In the genomic region with DNA sequence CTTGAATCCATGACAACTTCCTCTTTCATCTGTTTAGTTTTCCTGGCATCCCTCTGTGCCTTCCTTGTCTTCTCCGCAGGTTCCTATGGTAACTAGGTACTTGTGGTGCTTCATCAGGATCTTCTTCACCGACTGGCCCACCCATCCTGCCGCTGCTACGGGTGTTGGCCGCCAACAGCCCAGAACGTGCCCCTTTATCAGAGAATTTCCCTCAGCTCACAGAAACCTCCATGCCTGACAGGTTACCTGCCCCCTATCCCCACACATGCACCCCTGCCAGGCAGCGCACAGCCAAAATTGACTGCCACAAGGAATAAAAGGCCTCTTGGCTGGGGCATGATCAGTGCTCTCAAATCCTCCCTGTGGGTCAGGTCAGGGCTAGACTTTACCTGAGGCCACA, we compare ENCODE assay signal across 24 cellular contexts. TPM values are rescaled to one million over a fixed set of nuclear protein-coding genes. Genes with fewer than 3 reads are reported as not detected.
DNase-seq lines count a peak whose midpoint lies in the region; ATAC-seq, FAIRE-seq and TF ChIP-seq lines count a peak whose summit lies in the region.
"Had no signal": no experiment of that assay in that cellular context is flagged by ENCODE, and none has a peak within 500 bp of the region (broad histone marks: within the 10 kb centered on the region; RNA-seq: fewer than 3 reads in every experiment).

No MANE protein-coding gene starts in this region.

- H3K9me3 Mint-ChIP-seq in activated CD4-positive, alpha-beta memory T cell treated with anti-CD3 and anti-CD28 coated beads, Interleukin-2, amount 10 ng/mL, durations not matched to agents 7 days and 5 days, result peaks cover 13% of the 10 kb centered on the region
- H3K9me3 Mint-ChIP-seq in activated CD4-positive, alpha-beta memory T cell treated with anti-CD3 and anti-CD28 coated beads for 36 hours, result peaks cover 4% of the 10 kb centered on the region
- peaks cover 5% of the 10 kb centered on the region for H3K9me3 Mint-ChIP-seq in astrocyte (ENCODE audit: unreplicated experiment)
- H3K9me3 Mint-ChIP-seq: brain; CD4-positive, alpha-beta T cell; endodermal cell; nephron had no signal

- H2AK5ac ChIP-seq in IMR-90 (ENCODE audit: low read depth, low read length), result peak overlapping the region; percentile 85

- no peak overlapping the region for H3K56ac ChIP-seq in IMR-90 (ENCODE audit: extremely low read depth, insufficient read depth, low read length)

- TF ChIP-seq CTCF in IMR-90 (conservative IDR thresholded peaks at IDR 0.05; ENCODE audit: low read depth, low read length) (no peak), astrocyte (IDR thresholded peaks at IDR 0.05; ENCODE audit: insufficient read depth, low read depth, low read length) (no peak), osteoblast (IDR thresholded peaks at IDR 0.05; ENCODE audit: extremely low read depth, low read depth, low read length) (no peak)

- no peak for TF ChIP-seq POLR2A in IMR-90 (IDR thresholded peaks at IDR 0.05; ENCODE audit: low read depth, low read length)

- H3K4me2 ChIP-seq in IMR-90 (ENCODE audit: low read depth, low read length), result no peak overlapping the region
- no peak overlapping the region for H3K4me2 ChIP-seq in astrocyte (ENCODE audit: low read length)
- H3K4me2 ChIP-seq in osteoblast (ENCODE audit: insufficient read depth, low read length), result no peak overlapping the region
- H3K4me2 ChIP-seq: GM23338 had no signal

- H3K9me3 ChIP-seq in IMR-90 (ENCODE audit: control insufficient read depth, insufficient read depth, low read length) (no peaks in the 10 kb centered on the region), astrocyte (ENCODE audit: insufficient read depth, low read depth, low read length) (no peaks in the 10 kb centered on the region), osteoblast (ENCODE audit: low read depth, low read length) (no peaks in the 10 kb centered on the region)
- H3K9me3 ChIP-seq: colonic mucosa, thyroid gland had no signal

- peaks cover 0 to 18% of the 10 kb centered on the region in 2 experiments; a peak in 1 of 4 replicates for H3K79me1 ChIP-seq in IMR-90 (ENCODE audit: low read depth in 1 of 2, low read length in 2 of 2)

- H3K27ac Mint-ChIP-seq in activated CD4-positive, alpha-beta memory T cell treated with anti-CD3 and anti-CD28 coated beads, Interleukin-2, amount 10 ng/mL, durations not matched to agents 7 days and 5 days, result peak overlapping the region; percentile 92
- H3K27ac Mint-ChIP-seq in activated CD4-positive, alpha-beta memory T cell treated with anti-CD3 and anti-CD28 coated beads for 36 hours, result no peak overlapping the region
- H3K27ac Mint-ChIP-seq in astrocyte (ENCODE audit: unreplicated experiment), result peak overlapping the region; percentile 81
- H3K27ac Mint-ChIP-seq: endodermal cell, GM23338, nephron had no signal

- H2AK9ac ChIP-seq in IMR-90 (replicated peaks; ENCODE audit: low read depth, low read length, poor library complexity), result no peak overlapping the region

- no peaks in the 10 kb centered on the region for H4K20me1 ChIP-seq in IMR-90 (ENCODE audit: insufficient read depth, low read length)
- H4K20me1 ChIP-seq in astrocyte (ENCODE audit: insufficient read depth, low read length), result peaks cover 21% of the 10 kb centered on the region
- H4K20me1 ChIP-seq in osteoblast (ENCODE audit: insufficient read depth, low read length), result no peaks in the 10 kb centered on the region

- no peak overlapping the region for H3K14ac ChIP-seq in IMR-90 (replicated peaks; ENCODE audit: low read depth, low read length)

- H3K27me3 ChIP-seq in IMR-90 (ENCODE audit: control insufficient read depth, insufficient read depth, low read length) (no peaks in the 10 kb centered on the region), astrocyte (ENCODE audit: insufficient read depth, low read length) (no peaks in the 10 kb centered on the region), osteoblast (ENCODE audit: insufficient read depth, low read length) (no peaks in the 10 kb centered on the region)
- H3K27me3 ChIP-seq: colonic mucosa, thyroid gland had no signal

- no peak overlapping the region for H3K4me3 Mint-ChIP-seq in activated CD4-positive, alpha-beta memory T cell treated with anti-CD3 and anti-CD28 coated beads, Interleukin-2, amount 10 ng/mL, durations not matched to agents 7 days and 5 days
- H3K4me3 Mint-ChIP-seq in activated CD4-positive, alpha-beta memory T cell treated with anti-CD3 and anti-CD28 coated beads for 36 hours, result no peak overlapping the region
- H3K4me3 Mint-ChIP-seq in astrocyte (ENCODE audit: unreplicated experiment), result no peak overlapping the region
- H3K4me3 Mint-ChIP-seq: activated CD8-positive, alpha-beta T cell treated with anti-CD3 and anti-CD28 coated beads, Interleukin-2, amount 10 ng/mL, durations not matched to agents 7 days and 5 days; activated T-cell treated with anti-CD3 and anti-CD28 coated beads, Interleukin-2, amount 50 U/mL, for 4 hours; brain; endodermal cell; GM23338; nephron had no signal

- H3K9ac ChIP-seq in IMR-90 (ENCODE audit: low read depth, low read length), result no peak overlapping the region
- no peak overlapping the region for H3K9ac ChIP-seq in astrocyte (ENCODE audit: low read length)

- H3K36me3 Mint-ChIP-seq in activated CD4-positive, alpha-beta memory T cell treated with anti-CD3 and anti-CD28 coated beads, Interleukin-2, amount 10 ng/mL, durations not matched to agents 7 days and 5 days (ENCODE audit: low read depth), result peaks cover 41% of the 10 kb centered on the region
- peaks cover 3% of the 10 kb centered on the region for H3K36me3 Mint-ChIP-seq in activated CD4-positive, alpha-beta memory T cell treated with anti-CD3 and anti-CD28 coated beads for 36 hours
- peaks cover 3% of the 10 kb centered on the region for H3K36me3 Mint-ChIP-seq in astrocyte (ENCODE audit: low read depth, unreplicated experiment)

- H3K79me2 ChIP-seq in astrocyte (ENCODE audit: insufficient read depth, low read length) (no peaks in the 10 kb centered on the region), osteoblast (ENCODE audit: insufficient read depth, low read length) (no peaks in the 10 kb centered on the region)

- peak overlapping the region; percentile 93; the same call in 1 of the 3 replicates for H2BK15ac ChIP-seq in IMR-90 (ENCODE audit: low read depth, low read length)

- WGBS in IMR-90 (ENCODE audit: extremely low coverage in 2 of 2, insufficient read length in 1 of 2), 2 experiments, result 100% methylated on average over 1 of the region's 7 CpGs; no CpG with 5 or more reads in 1 of the 2 experiments

- no peak for TF ChIP-seq RAD21 in IMR-90 (IDR thresholded peaks at IDR 0.05; ENCODE audit: low read length)

- POLR2A ChIA-PET in activated CD4-positive, alpha-beta memory T cell treated with anti-CD3 and anti-CD28 coated beads, Interleukin-2, amount 10 ng/mL, durations not matched to agents 7 days and 5 days (lab: Charles Lee), result interaction anchor here (11.7 kb wide), 1 partner anchor 27 kb away, joined by 192 read pairs; the partner anchor contains the start of gene PPIF
- POLR2A ChIA-PET in activated CD4-positive, alpha-beta memory T cell treated with anti-CD3 and anti-CD28 coated beads for 36 hours (lab: Charles Lee), result no interaction called here
- POLR2A ChIA-PET in IMR-90 (lab: Charles Lee; ENCODE audit: unreplicated experiment), result no interaction called here

- dilution Hi-C loops in IMR-90 (cut with HindIII; ENCODE audit: low sequenced_read_pairs, unreplicated experiment), result no loop called here

- intact Hi-C loops in activated CD4-positive, alpha-beta memory T cell treated with anti-CD3 and anti-CD28 coated beads for 36 hours (cut with micrococcal nuclease), result no loop called here
- intact Hi-C loops in IMR-90 (cut with micrococcal nuclease), result no loop called here

- H4K91ac ChIP-seq in IMR-90 (ENCODE audit: insufficient read depth, low read depth, low read length), result peak overlapping the region; percentile 40

- no peak overlapping the region for H4K5ac ChIP-seq in IMR-90 (ENCODE audit: low read depth, low read length)

- no peak for DNase-seq in activated CD4-positive, alpha-beta memory T cell treated with anti-CD3 and anti-CD28 coated beads, Interleukin-2, amount 10 ng/mL, durations not matched to agents 7 days and 5 days
- no peak for DNase-seq in activated CD4-positive, alpha-beta memory T cell treated with anti-CD3 and anti-CD28 coated beads for 36 hours
- DNase-seq in IMR-90, result no peak
- DNase-seq in astrocyte (ENCODE audit: low read depth), result no peak
- no peak for DNase-seq in osteoblast (ENCODE audit: insufficient read length, low spot score, missing footprints)
- DNase-seq in KG1 (lab: John Stamatoyannopoulos, UW), result no peak
- DNase-seq in A172 (ENCODE audit: low spot score), result no peak
- DNase-seq: activated CD8-positive, alpha-beta T cell treated with anti-CD3 and anti-CD28 coated beads, Interleukin-2, amount 10 ng/mL, durations not matched to agents 7 days and 5 days; activated T-cell treated with anti-CD3 and anti-CD28 coated beads, Interleukin-2, amount 50 U/mL, for 4 hours; CD4-positive, alpha-beta T cell; colonic mucosa; endodermal cell; head of caudate nucleus; NCI-H1417; NCI-H526 treated with DMSO at 0.1 percent for 48 hours; stimulated activated naive CD4-positive, alpha-beta T cell; thyroid gland had no signal

- no peaks in the 10 kb centered on the region for H3K27me3 Mint-ChIP-seq in activated CD4-positive, alpha-beta memory T cell treated with anti-CD3 and anti-CD28 coated beads, Interleukin-2, amount 10 ng/mL, durations not matched to agents 7 days and 5 days
- H3K27me3 Mint-ChIP-seq in activated CD4-positive, alpha-beta memory T cell treated with anti-CD3 and anti-CD28 coated beads for 36 hours, result no peaks in the 10 kb centered on the region
- peaks cover 6% of the 10 kb centered on the region for H3K27me3 Mint-ChIP-seq in astrocyte (ENCODE audit: low read depth, unreplicated experiment)
- H3K27me3 Mint-ChIP-seq: brain had no signal

- H3K9me1 ChIP-seq in IMR-90 (ENCODE audit: insufficient read depth, low read length), result peaks cover 44% of the 10 kb centered on the region

- in situ Hi-C loops in IMR-90 (cut with MboI; ENCODE audit: low sequenced_read_pairs), result no loop called here

- no peak overlapping the region for H3K27ac ChIP-seq in IMR-90 (ENCODE audit: insufficient read depth, low read length)
- no peak overlapping the region for H3K27ac ChIP-seq in astrocyte (ENCODE audit: low read depth, low read length)
- H3K27ac ChIP-seq in osteoblast (ENCODE audit: low read depth, low read length), result peak overlapping the region; percentile 92
- H3K27ac ChIP-seq: colonic mucosa, thyroid gland had no signal

- H3K18ac ChIP-seq in IMR-90 (ENCODE audit: low read depth, low read length), result no peak overlapping the region

- peak overlapping the region; percentile 94 for H3K4ac ChIP-seq in IMR-90 (ENCODE audit: low read depth, low read length)

- no peak for FAIRE-seq in astrocyte (lab: Jason Lieb, UNC)
- FAIRE-seq: GM12878, GM19239, HTR-8/SVneo had no signal

- no peak overlapping the region for H4K8ac ChIP-seq in IMR-90 (ENCODE audit: low read depth in 2 of 2, low read length in 2 of 2)

- H2BK5ac ChIP-seq in IMR-90 (ENCODE audit: low read depth, low read length, poor library complexity, severe bottlenecking), result peak overlapping the region; percentile 14

- H2BK20ac ChIP-seq in IMR-90 (ENCODE audit: low read depth, low read length), result no peak overlapping the region

- H3K4me3 ChIP-seq in IMR-90 (ENCODE audit: insufficient read depth, low read depth, low read length), result no peak overlapping the region
- no peak overlapping the region for H3K4me3 ChIP-seq in astrocyte (ENCODE audit: insufficient read depth, low read depth, low read length)
- no peak overlapping the region for H3K4me3 ChIP-seq in osteoblast (ENCODE audit: insufficient read depth, low read length)
- H3K4me3 ChIP-seq: colonic mucosa, GM12878, GM23338, thyroid gland had no signal

- H3K23ac ChIP-seq in IMR-90 (ENCODE audit: low read depth, low read length), result no peak overlapping the region

- no peak for ATAC-seq in IMR-90 (ENCODE audit: low read depth)
- ATAC-seq in HG02885 (IDR thresholded peaks at IDR 0.05; ENCODE audit: poor library complexity, unreplicated experiment), result no peak
- ATAC-seq: activated CD8-positive, alpha-beta T cell treated with anti-CD3 and anti-CD28 coated beads, Interleukin-2, amount 10 ng/mL, durations not matched to agents 7 days and 5 days; activated T-cell treated with anti-CD3 and anti-CD28 coated beads, Interleukin-2, amount 50 U/mL, for 4 hours; GM12878; GM23338 had no signal

- no TSS peak for BruUV-seq in IMR-90 (replicated peaks; lab: Mats Ljungman, UMichigan)

- H2AFZ ChIP-seq in IMR-90 (replicated peaks; ENCODE audit: low read length, poor library complexity) (no peak overlapping the region), astrocyte (ENCODE audit: low read depth, low read length) (no peak overlapping the region), osteoblast (ENCODE audit: low read length) (no peak overlapping the region)
- H2AFZ ChIP-seq: GM23338 had no signal

- H2BK120ac ChIP-seq in IMR-90 (ENCODE audit: low read depth, low read length), result peak overlapping the region; percentile 95

- H3K36me3 ChIP-seq in IMR-90 (ENCODE audit: control insufficient read depth, insufficient read depth, low read length) (peaks cover 10% of the 10 kb centered on the region), astrocyte (ENCODE audit: insufficient read depth, low read length) (no peaks in the 10 kb centered on the region), osteoblast (ENCODE audit: insufficient read depth, low read length) (peaks cover 17% of the 10 kb centered on the region)
- H3K36me3 ChIP-seq: colonic mucosa had no signal

- H3K4me1 ChIP-seq in IMR-90 (ENCODE audit: control insufficient read depth, insufficient read depth, low read length) (peaks cover 37% of the 10 kb centered on the region), astrocyte (ENCODE audit: insufficient read depth, low read length) (peaks cover 51% of the 10 kb centered on the region), osteoblast (ENCODE audit: insufficient read depth, low read length) (peaks cover 67% of the 10 kb centered on the region)

- H3K4me1 Mint-ChIP-seq in activated CD4-positive, alpha-beta memory T cell treated with anti-CD3 and anti-CD28 coated beads, Interleukin-2, amount 10 ng/mL, durations not matched to agents 7 days and 5 days, result peaks cover 91% of the 10 kb centered on the region
- H3K4me1 Mint-ChIP-seq in activated CD4-positive, alpha-beta memory T cell treated with anti-CD3 and anti-CD28 coated beads for 36 hours (ENCODE audit: low read depth), result peaks cover 88% of the 10 kb centered on the region
- peaks cover 43% of the 10 kb centered on the region for H3K4me1 Mint-ChIP-seq in astrocyte (ENCODE audit: low read depth, unreplicated experiment)

- CTCF ChIA-PET in activated CD4-positive, alpha-beta memory T cell treated with anti-CD3 and anti-CD28 coated beads, Interleukin-2, amount 10 ng/mL, durations not matched to agents 7 days and 5 days (lab: Charles Lee), result interaction anchor here (1.2 kb wide), 1 partner anchor 28 kb away, joined by 3 read pairs; no protein-coding TSS in a partner anchor
- CTCF ChIA-PET in activated CD4-positive, alpha-beta memory T cell treated with anti-CD3 and anti-CD28 coated beads for 36 hours (lab: Charles Lee), result interaction anchor here (1.1 to 4.2 kb wide), 3 partner anchors 14 to 28 kb away, joined by 3 to 30 read pairs (median 3); partner anchors contain the start of gene PPIF
- CTCF ChIA-PET in IMR-90 (lab: Yijun Ruan, JAX), result no interaction called here

RNA-seq across cellular contexts. Expression of gene PPIF, which starts 27.9 kb away (rescaled TPM):
- total RNA-seq in activated CD4-positive, alpha-beta memory T cell treated with anti-CD3 and anti-CD28 coated beads, Interleukin-2, amount 10 ng/mL, durations not matched to agents 7 days and 5 days, result 10 to 100 TPM; 80.7 to 88.4 TPM
- total RNA-seq in activated CD4-positive, alpha-beta memory T cell treated with anti-CD3 and anti-CD28 coated beads for 36 hours, result 10 to 100 TPM; 87.2 to 94.0 TPM
- total RNA-seq in IMR-90 (2012; rRNA removed) (29.2 and 29.7 TPM in 2 replicates), astrocyte (25.3 and 31.7 TPM in 2 replicates), osteoblast (37.7 and 39.1 TPM in 2 replicates)
- 127 and 130 TPM in 2 replicates for polyA plus RNA-seq in IMR-90 (2012; rRNA removed)
- 113 and 150 TPM in 2 replicates for polyA plus RNA-seq in IMR-90 (2012; cell fraction: cytosol; rRNA removed)
- 205 and 248 TPM in 2 replicates for polyA plus RNA-seq in IMR-90 (2012; cell fraction: nucleus; rRNA removed; ENCODE audit: low replicate concordance)
- total RNA-seq in A172 (2014; rRNA removed; shearing (Covaris generic)), result 38.2 and 47.2 TPM in 2 replicates
